Comparison of ENCODE assay signal across 13 cellular contexts in the genomic region with DNA sequence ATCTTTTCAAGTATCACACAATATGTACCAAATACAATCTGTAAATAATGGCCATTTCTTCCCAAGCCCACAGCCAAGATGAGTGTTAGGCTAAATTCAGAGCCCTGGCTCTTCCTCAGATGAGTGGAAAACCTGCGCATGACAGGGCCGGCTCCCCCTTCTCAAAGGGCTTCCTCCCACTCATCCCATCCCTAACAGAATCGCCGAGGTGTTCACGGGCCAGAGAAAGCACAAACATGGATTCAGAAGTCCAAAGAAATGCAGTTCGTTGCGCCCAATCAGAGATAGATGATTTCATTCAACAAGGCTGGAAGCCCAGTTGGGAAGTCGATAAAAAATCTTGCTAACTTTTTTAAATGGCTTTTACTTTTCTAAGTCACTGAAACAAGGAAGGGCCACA.
DNase-seq lines count a peak whose midpoint lies in the region; ATAC-seq, FAIRE-seq and TF ChIP-seq lines count a peak whose summit lies in the region.
"Had no signal": no experiment of that assay in that cellular context is flagged by ENCODE, and none has a peak within 500 bp of the region (broad histone marks: within the 10 kb centered on the region; RNA-seq: fewer than 3 reads in every experiment).

No MANE protein-coding gene starts in this region.

- no peak for ATAC-seq in GM19023 (IDR thresholded peaks at IDR 0.05; ENCODE audit: unreplicated experiment)
- ATAC-seq in GM18511 (IDR thresholded peaks at IDR 0.05; ENCODE audit: unreplicated experiment), result no peak
- ATAC-seq in HG03354 (IDR thresholded peaks at IDR 0.05; ENCODE audit: poor library complexity, severe bottlenecking, unreplicated experiment), result no peak
- no peak for ATAC-seq in HepG2
- ATAC-seq: activated T-cell treated with anti-CD3 and anti-CD28 coated beads, Interleukin-2, amount 50 U/mL, for 72 hours had no signal

- POLR2A ChIA-PET in AG04450 (lab: Yijun Ruan, JAX) (interaction anchor here (0.9 to 1.8 kb wide), 5 partner anchors 14 to 118 kb away, joined by 3 to 11 read pairs (median 5); no protein-coding TSS in a partner anchor), HepG2 (lab: Yijun Ruan, JAX) (interaction anchor here (1.2 kb wide), 1 partner anchor 180 kb away, joined by 3 read pairs; no protein-coding TSS in a partner anchor)

- no peak for TF ChIP-seq EP300 in sigmoid colon (IDR thresholded peaks at IDR 0.05)
- TF ChIP-seq EP300 in HepG2 (IDR thresholded peaks at IDR 0.05; ENCODE audit: low read depth in 2 of 2, low read length in 2 of 2), result no peak
- TF ChIP-seq EP300 in HepG2 (CRISPR knock-in tag; IDR thresholded peaks at IDR 0.05; ENCODE audit: borderline replicate concordance), result no peak

- intact Hi-C loops in sigmoid colon (cut with DNase I) (loop anchor here (2.0 kb wide), 1 partner anchor 122 kb away; a partner anchor contains a TSS), HepG2 (cut with micrococcal nuclease; ENCODE audit: unreplicated experiment) (loop anchor here (1.0 to 5.0 kb wide), 3 partner anchors 121 to 179 kb away; a partner anchor contains a TSS)

- TF ChIP-seq RAD21 in HepG2 (CRISPR knock-in tag; IDR thresholded peaks at IDR 0.05), result no peak

- no peaks in the 10 kb centered on the region for H3K9me2 ChIP-seq in hepatocyte (replicated peaks; ENCODE audit: insufficient read depth)

- 93% methylated on average over 8 of the region's 8 CpGs for WGBS in hepatocyte (ENCODE audit: low lambda C conversion rate, missing lambda C conversion rate)
- 94 to 95% methylated on average over 8 of the region's 8 CpGs for WGBS in sigmoid colon, 2 donors
- 96% methylated on average over 8 of the region's 8 CpGs for WGBS in HepG2 (ENCODE audit: low lambda C conversion rate)

- H2AFZ ChIP-seq in hepatocyte (no peak overlapping the region), HepG2 (ENCODE audit: low read length) (no peak overlapping the region)

- H3K79me2 ChIP-seq in hepatocyte (no peaks in the 10 kb centered on the region), HepG2 (ENCODE audit: insufficient read depth, low read length) (no peaks in the 10 kb centered on the region)

- H3K27me3 ChIP-seq in AG04450 (ENCODE audit: control insufficient read depth, insufficient read depth, low read length), result no peaks in the 10 kb centered on the region
- H3K27me3 ChIP-seq in WERI-Rb-1 (ENCODE audit: insufficient read depth, low read depth, severe bottlenecking), result no peaks in the 10 kb centered on the region
- no peaks in the 10 kb centered on the region for H3K27me3 ChIP-seq in hepatocyte
- no peaks in the 10 kb centered on the region for H3K27me3 ChIP-seq in sigmoid colon
- no peaks in the 10 kb centered on the region; a peak in 1 of 5 replicates for H3K27me3 ChIP-seq in HepG2 (ENCODE audit: control insufficient read depth in 1 of 2, insufficient read depth in 2 of 2, low read length in 2 of 2)

- H3K9me3 ChIP-seq in AG04450 (ENCODE audit: control insufficient read depth, insufficient read depth, low read length), result no peaks in the 10 kb centered on the region
- H3K9me3 ChIP-seq in WERI-Rb-1 (ENCODE audit: severe bottlenecking), result no peaks in the 10 kb centered on the region
- no peaks in the 10 kb centered on the region for H3K9me3 ChIP-seq in hepatocyte (ENCODE audit: low read depth)
- no peaks in the 10 kb centered on the region for H3K9me3 ChIP-seq in sigmoid colon
- no peaks in the 10 kb centered on the region for H3K9me3 ChIP-seq in HepG2 (ENCODE audit: low read length)

- TF ChIP-seq POLR2A in sigmoid colon (IDR thresholded peaks at IDR 0.05), result no peak
- TF ChIP-seq POLR2A in HepG2 (IDR thresholded peaks at IDR 0.05; ENCODE audit: insufficient read depth in 1 of 2, low read depth in 2 of 2, low read length in 2 of 2), result no peak

- TF ChIP-seq CTCF in AG04450 (IDR thresholded peaks at IDR 0.05; ENCODE audit: low read depth, low read length), result no peak
- no peak for TF ChIP-seq CTCF in WERI-Rb-1 (IDR thresholded peaks at IDR 0.05; ENCODE audit: low read depth, low read length)
- TF ChIP-seq CTCF in hepatocyte (IDR thresholded peaks at IDR 0.05; ENCODE audit: poor library complexity), result no peak
- no peak for TF ChIP-seq CTCF in sigmoid colon (IDR thresholded peaks at IDR 0.05)
- no peak for TF ChIP-seq CTCF in HepG2 (CRISPR knock-in tag; IDR thresholded peaks at IDR 0.05)

- H3K4me3 ChIP-seq in AG04450 (ENCODE audit: low read depth, low read length) (no peak overlapping the region), WERI-Rb-1 (ENCODE audit: low read depth, low read length) (no peak overlapping the region), hepatocyte (no peak overlapping the region), sigmoid colon (no peak overlapping the region), HepG2 (replicated peaks in 1 of 3; ENCODE audit: insufficient read depth in 1 of 3, low read depth in 2 of 3, low read length in 3 of 3) (no peak overlapping the region)

- FAIRE-seq in HepG2 (lab: Jason Lieb, UNC), result no peak

- CTCF ChIA-PET in AG04450 (lab: Charles Lee) (interaction anchor here (0.7 to 3.8 kb wide), 13 partner anchors 10 to 337 kb away, joined by 3 to 37 read pairs (median 4); no protein-coding TSS in a partner anchor), HepG2 (lab: Yijun Ruan, JAX; ENCODE audit: low intra/inter-chr PET ratio, low total read pairs) (interaction anchor here (1.0 to 1.7 kb wide), 2 partner anchors 180 to 249 kb away, joined by 3 to 12 read pairs; no protein-coding TSS in a partner anchor)

- H3K36me3 ChIP-seq in WERI-Rb-1, result no peaks in the 10 kb centered on the region; the same call in 1 of the 2 replicates
- no peaks in the 10 kb centered on the region for H3K36me3 ChIP-seq in hepatocyte (replicated peaks; ENCODE audit: insufficient read depth, low read depth)
- peaks cover 0 to 31% (median 7%) of the 10 kb centered on the region in 4 donors for H3K36me3 ChIP-seq in sigmoid colon
- peaks cover 4 to 18% of the 10 kb centered on the region in 2 experiments; a peak in 4 of 5 replicates for H3K36me3 ChIP-seq in HepG2 (replicated peaks in 1 of 2; ENCODE audit: control insufficient read depth in 1 of 2, insufficient read depth in 2 of 2, low read length in 2 of 2)

- H3K4me1 ChIP-seq in hepatocyte (ENCODE audit: insufficient read depth) (peaks cover 23% of the 10 kb centered on the region), sigmoid colon (peaks cover 0 to 37% (median 30%) of the 10 kb centered on the region in 4 donors), HepG2 (ENCODE audit: insufficient read depth, low read length) (peaks cover 19% of the 10 kb centered on the region)

- in situ Hi-C loops in HepG2 (cut with HindIII; ENCODE audit: extremely low pct_ligation_motif_present, low pct_unique_long_range_greater_than_20kb), result loop anchor here (5.0 kb wide), 1 partner anchor 176 kb away; no protein-coding TSS in a partner anchor

- H3K4me2 ChIP-seq in hepatocyte (peak overlapping the region; percentile 67), HepG2 (ENCODE audit: low read depth, low read length) (no peak overlapping the region)

- DNase-seq in AG04450 (ENCODE audit: low read depth, low spot score) (no peak), WERI-Rb-1 (no peak), hepatocyte (ENCODE audit: low spot score) (no peak), sigmoid colon (no peak), HepG2 (ENCODE audit: low spot score) (no peak)
- DNase-seq: activated CD4-positive, CD25-positive, alpha-beta regulatory T cell; activated T-cell treated with anti-CD3 and anti-CD28 coated beads, Interleukin-2, amount 50 U/mL, for 72 hours; KG1; NCI-H187; NCI-H748 treated with DMSO at 0.1 percent for 48 hours had no signal

- H3K9ac ChIP-seq in HepG2 (ENCODE audit: insufficient read depth, low read depth, low read length), result no peak overlapping the region

- H4K20me1 ChIP-seq in hepatocyte (ENCODE audit: insufficient read depth, poor library complexity, severe bottlenecking) (no peaks in the 10 kb centered on the region), HepG2 (ENCODE audit: insufficient read depth, low read length) (no peaks in the 10 kb centered on the region)

- BruUV-seq in HepG2 (replicated peaks; lab: Mats Ljungman, UMichigan), result no TSS peak

- H3K27ac ChIP-seq in AG04450 (ENCODE audit: low read depth, low read length) (peak overlapping the region; percentile 97), WERI-Rb-1 (peak overlapping the region; percentile 91; the same call in 1 of the 2 replicates), hepatocyte (peak overlapping the region; percentile 75), sigmoid colon (peak overlapping the region; percentile 53 to 81 (median 73)), HepG2 (ENCODE audit: extremely low read length, insufficient read depth, low read length) (no peak overlapping the region)

TF ChIP-seq in HepG2, 621 proteins besides CTCF, POLR2A, EP300 and RAD21:
- TF ChIP-seq AHR (CRISPR knock-in tag; IDR thresholded peaks at IDR 0.05), result no peak
- TF ChIP-seq, protein P1, sequence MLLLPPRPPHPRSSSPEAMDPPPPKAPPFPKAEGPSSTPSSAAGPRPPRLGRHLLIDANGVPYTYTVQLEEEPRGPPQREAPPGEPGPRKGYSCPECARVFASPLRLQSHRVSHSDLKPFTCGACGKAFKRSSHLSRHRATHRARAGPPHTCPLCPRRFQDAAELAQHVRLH (CRISPR knock-in tag; IDR thresholded peaks at IDR 0.05; ENCODE audit: borderline replicate concordance, low read depth), result no peak
- TF ChIP-seq ZNF264 (CRISPR knock-in tag; IDR thresholded peaks at IDR 0.05), result no peak
